ENCODE assay signal across 13 cellular contexts in genomic region chr6:1378224-1379025, GRCh38. TPM values are rescaled to one million over a fixed set of nuclear protein-coding genes. Genes with fewer than 3 reads are reported as not detected.
DNase-seq lines count a peak whose midpoint lies in the region; ATAC-seq and TF ChIP-seq lines count a peak whose summit lies in the region.
"Had no signal": no experiment of that assay in that cellular context is flagged by ENCODE, and none has a peak within 500 bp of the region (broad histone marks: within the 10 kb centered on the region; RNA-seq: fewer than 3 reads in every experiment).

No MANE protein-coding gene starts in this region.

- H3K9me3 ChIP-seq in vagina = no peaks in the 10 kb centered on the region

- intact Hi-C loops in Right ventricle myocardium inferior (cut with DNase I) = loop anchor here (10.0 kb wide), 1 partner anchor 254 kb away; no protein-coding TSS in a partner anchor
- intact Hi-C loops in Right ventricle myocardium superior (cut with DNase I) = no loop called here
- intact Hi-C loops in dendritic cell treated with granulocyte-macrophage colony-stimulating factor and Interleukin-4, amounts not matched to agents 40 ng/mL and 50 ng/mL, for 4 days (cut with micrococcal nuclease) = no loop called here
- intact Hi-C loops in vagina (cut with DNase I) = no loop called here

- no peaks in the 10 kb centered on the region for H3K9me3 Mint-ChIP-seq in dendritic cell treated with granulocyte-macrophage colony-stimulating factor and Interleukin-4, amounts not matched to agents 40 ng/mL and 50 ng/mL, for 4 days

- H2BK5ac ChIP-seq in mesendoderm (ENCODE audit: low read length) = no peak overlapping the region

- no peak overlapping the region for H3K23ac ChIP-seq in mesendoderm (ENCODE audit: low read length)

- H3K4ac ChIP-seq in mesendoderm (ENCODE audit: low read depth, low read length) = no peak overlapping the region

- H3K56ac ChIP-seq in mesendoderm (ENCODE audit: low read length) = peak overlapping the region; percentile 2

- H3K4me1 Mint-ChIP-seq in dendritic cell treated with granulocyte-macrophage colony-stimulating factor and Interleukin-4, amounts not matched to agents 40 ng/mL and 50 ng/mL, for 4 days (ENCODE audit: low read depth) = peaks cover 22% of the 10 kb centered on the region

- ATAC-seq in Right ventricle myocardium inferior = no peak
- no peak for ATAC-seq in Right ventricle myocardium superior (ENCODE audit: poor library complexity)
- no peak for ATAC-seq in esophagus mucosa
- ATAC-seq in GM18909 (IDR thresholded peaks at IDR 0.05; ENCODE audit: poor library complexity, unreplicated experiment) = no peak

- H3K79me2 ChIP-seq in mesendoderm (ENCODE audit: control insufficient read depth, insufficient read depth, low read length) = no peaks in the 10 kb centered on the region

- peaks cover 94% of the 10 kb centered on the region for H3K27me3 Mint-ChIP-seq in dendritic cell treated with granulocyte-macrophage colony-stimulating factor and Interleukin-4, amounts not matched to agents 40 ng/mL and 50 ng/mL, for 4 days

- no peak overlapping the region for H3K18ac ChIP-seq in mesendoderm (ENCODE audit: low read length)

- H4K5ac ChIP-seq in mesendoderm (ENCODE audit: low read length) = no peak overlapping the region

- H2AK5ac ChIP-seq in mesendoderm (ENCODE audit: low read length) = no peak overlapping the region

- peak overlapping the region; percentile 15 for H3K4me2 ChIP-seq in mesendoderm (ENCODE audit: low read length)

- no CpG with 5 or more reads among the region's 85 CpGs for WGBS in mesendoderm (ENCODE audit: extremely low coverage, insufficient coverage, low lambda C conversion rate)

- H2BK120ac ChIP-seq in mesendoderm (ENCODE audit: low read depth, low read length) = no peak overlapping the region

- no peak overlapping the region for H2BK15ac ChIP-seq in mesendoderm (replicated peaks; ENCODE audit: low read depth)

- no peak for TF ChIP-seq POLR2A in vagina (IDR thresholded peaks at IDR 0.05)

- H3K36me3 Mint-ChIP-seq in dendritic cell treated with granulocyte-macrophage colony-stimulating factor and Interleukin-4, amounts not matched to agents 40 ng/mL and 50 ng/mL, for 4 days (ENCODE audit: low read depth) = no peaks in the 10 kb centered on the region

- H4K8ac ChIP-seq in mesendoderm (ENCODE audit: low read depth, low read length) = no peak overlapping the region

- H3K27ac ChIP-seq in mesendoderm (ENCODE audit: low read depth, low read length) (no peak overlapping the region), vagina (no peak overlapping the region)
- H3K27ac ChIP-seq: VCaP had no signal

- DNase-seq in Right ventricle myocardium inferior (ENCODE audit: missing footprints) = peak; percentile 37
- no peak for DNase-seq in Right ventricle myocardium superior
- DNase-seq in mesendoderm = no peak
- peak; percentile 55 to 69 for DNase-seq in vagina (ENCODE audit: extremely low spot score in 2 of 2)
- no peak for DNase-seq in NCI-H774 (lab: John Stamatoyannopoulos, UW)
- DNase-seq: caudate nucleus, NCI-H1105, posterior cingulate gyrus had no signal

- H3K27me3 ChIP-seq in mesendoderm (ENCODE audit: insufficient read depth, low read length, poor library complexity) = peaks cover 55% of the 10 kb centered on the region
- H3K27me3 ChIP-seq in vagina = peaks cover 28% of the 10 kb centered on the region

- no peak for TF ChIP-seq CTCF in vagina (IDR thresholded peaks at IDR 0.05)

- H3K36me3 ChIP-seq in mesendoderm (ENCODE audit: control insufficient read depth, insufficient read depth, low read length) (no peaks in the 10 kb centered on the region), vagina (no peaks in the 10 kb centered on the region)

- H3K4me3 ChIP-seq in mesendoderm (ENCODE audit: low read length) (no peak overlapping the region), vagina (no peak overlapping the region)

- H3K79me1 ChIP-seq in mesendoderm (ENCODE audit: low read length) = no peaks in the 10 kb centered on the region

- no peak overlapping the region for H3K9ac ChIP-seq in mesendoderm (ENCODE audit: low read length)

- H3K4me1 ChIP-seq in mesendoderm (ENCODE audit: control insufficient read depth, low read depth, low read length) (no peaks in the 10 kb centered on the region), vagina (peaks cover 43% of the 10 kb centered on the region)

- H3K4me3 Mint-ChIP-seq in dendritic cell treated with granulocyte-macrophage colony-stimulating factor and Interleukin-4, amounts not matched to agents 40 ng/mL and 50 ng/mL, for 4 days = peak overlapping the region; percentile 37

- no peak overlapping the region for H3K27ac Mint-ChIP-seq in dendritic cell treated with granulocyte-macrophage colony-stimulating factor and Interleukin-4, amounts not matched to agents 40 ng/mL and 50 ng/mL, for 4 days

RNA-seq across cellular contexts. Expression of gene FOXF2, which starts 11.0 kb away (rescaled TPM):
- total RNA-seq in Right ventricle myocardium inferior = 0.24 TPM
- total RNA-seq in Right ventricle myocardium superior = 0.16 TPM
- polyA plus RNA-seq in mesendoderm (2013, experiment 1 of 2) = 0.17 TPM
- 0.13 TPM for polyA plus RNA-seq in mesendoderm (2013, experiment 2 of 2)
- total RNA-seq in vagina = 1.2 TPM
- total RNA-seq in esophagus mucosa = 0.64 TPM
- total RNA-seq: HT-29 had no signal

Comparison
In these comparisons a context has a peak if more than half of its experiments do, and no peak if none do; other contexts are left out.
1. DNase-seq: peak in Right ventricle myocardium inferior (single experiment) and vagina (2 of 2); none in Right ventricle myocardium superior (single experiment), mesendoderm (single experiment) and NCI-H774 (single experiment).